Comparison of ENCODE assay signal across 10 cellular contexts in the genomic region with DNA sequence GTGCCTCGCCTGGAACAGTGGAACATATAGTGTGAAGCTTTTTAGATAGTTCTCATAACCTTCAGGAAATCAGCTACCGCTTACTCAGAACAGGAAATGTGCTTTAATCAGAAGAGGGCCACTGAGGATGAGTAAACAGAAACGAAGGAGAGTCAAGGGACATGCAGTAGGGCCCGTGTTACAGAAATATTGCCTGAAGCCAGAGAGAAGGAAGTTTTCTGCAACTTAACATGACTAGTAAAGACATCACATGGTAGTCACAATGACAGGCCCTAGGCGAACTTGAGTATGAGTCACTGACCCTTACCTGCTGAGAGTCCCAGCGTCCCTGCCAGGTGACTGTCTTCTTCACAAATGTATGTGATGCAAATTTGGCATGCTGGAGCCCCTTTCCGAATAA. TPM values are rescaled to one million over a fixed set of nuclear protein-coding genes. Genes with fewer than 3 reads are reported as not detected.
DNase-seq lines count a peak whose midpoint lies in the region; ATAC-seq and TF ChIP-seq lines count a peak whose summit lies in the region.
"Had no signal": no experiment of that assay in that cellular context is flagged by ENCODE, and none has a peak within 500 bp of the region (broad histone marks: within the 10 kb centered on the region; RNA-seq: fewer than 3 reads in every experiment).

No MANE protein-coding gene starts in this region.

- no TSS peak for BruUV-seq in PC-3 (replicated peaks; lab: Mats Ljungman, UMichigan)
- BruUV-seq in mammary epithelial cell (replicated peaks; lab: Mats Ljungman, UMichigan): no TSS peak

- no peaks in the 10 kb centered on the region for H3K27me3 Mint-ChIP-seq in activated CD4-positive, alpha-beta T cell treated with anti-CD3 and anti-CD28 coated beads for 36 hours
- no peaks in the 10 kb centered on the region for H3K27me3 Mint-ChIP-seq in natural killer cell treated with Interleukin-12 subunit alpha and Interleukin-12 subunit beta and Interleukin-15 and Interleukin-18, amount 100 ng/mL, for 72 hours

- H3K27ac ChIP-seq in PC-3 (ENCODE audit: low read length) (peak overlapping the region; percentile 48), mammary epithelial cell (ENCODE audit: insufficient read depth, low read depth, low read length) (no peak overlapping the region)

- dilution Hi-C loops in mammary epithelial cell (cut with HindIII; ENCODE audit: low sequenced_read_pairs): no loop called here

- H3K4me1 ChIP-seq in PC-3 (ENCODE audit: insufficient read depth, low read length): peaks cover 11% of the 10 kb centered on the region
- H3K4me1 ChIP-seq in mammary epithelial cell (ENCODE audit: insufficient read depth, low read length): peaks cover 3% of the 10 kb centered on the region

- H3K36me3 ChIP-seq in PC-3 (ENCODE audit: low read depth, low read length) (no peaks in the 10 kb centered on the region), mammary epithelial cell (ENCODE audit: insufficient read depth, low read length) (no peaks in the 10 kb centered on the region)

- no peak overlapping the region for H3K4me3 ChIP-seq in PC-3 (ENCODE audit: low read length)
- H3K4me3 ChIP-seq in mammary epithelial cell (replicated peaks in 1 of 3; ENCODE audit: insufficient read depth in 1 of 3, low read depth in 2 of 3, low read length in 3 of 3): no peak overlapping the region

- H3K27ac Mint-ChIP-seq in activated CD4-positive, alpha-beta T cell treated with anti-CD3 and anti-CD28 coated beads for 36 hours: peak overlapping the region; percentile 72
- peak overlapping the region; percentile 53 to 60 for H3K27ac Mint-ChIP-seq in natural killer cell treated with Interleukin-12 subunit alpha and Interleukin-12 subunit beta and Interleukin-15 and Interleukin-18, amount 100 ng/mL, for 72 hours

- DNase-seq in activated CD4-positive, alpha-beta T cell treated with anti-CD3 and anti-CD28 coated beads for 36 hours: peak; percentile 32
- no peak for DNase-seq in activated CD4-positive, alpha-beta T cell treated with anti-CD3 and anti-CD28 coated beads for 48 hours
- DNase-seq in PC-3: peak; percentile 80
- DNase-seq in mammary epithelial cell: peak; percentile 55
- DNase-seq in natural killer cell treated with Interleukin-12 subunit alpha and Interleukin-12 subunit beta and Interleukin-15 and Interleukin-18, amount 100 ng/mL, for 72 hours (ENCODE audit: low spot score): no peak
- no peak for DNase-seq in left lobe of liver (ENCODE audit: low spot score)
- DNase-seq in NCI-H146 treated with DMSO at 0.1 percent for 48 hours (lab: John Stamatoyannopoulos, UW; ENCODE audit: unreplicated experiment): no peak
- DNase-seq: foreskin melanocyte, Right ventricle myocardium superior had no signal

- intact Hi-C loops in activated CD4-positive, alpha-beta T cell treated with anti-CD3 and anti-CD28 coated beads for 36 hours (cut with DNase I, micrococcal nuclease): no loop called here
- intact Hi-C loops in PC-3 (cut with micrococcal nuclease) (no loop called here), mammary epithelial cell (cut with micrococcal nuclease) (no loop called here)

- no peak overlapping the region for H3K4me3 Mint-ChIP-seq in activated CD4-positive, alpha-beta T cell treated with anti-CD3 and anti-CD28 coated beads for 36 hours
- peak overlapping the region; percentile 63 for H3K4me3 Mint-ChIP-seq in natural killer cell treated with Interleukin-12 subunit alpha and Interleukin-12 subunit beta and Interleukin-15 and Interleukin-18, amount 100 ng/mL, for 72 hours

- ATAC-seq in activated CD4-positive, alpha-beta T cell treated with anti-CD3 and anti-CD28 coated beads for 36 hours: peak; percentile 93
- ATAC-seq in PC-3: peak; percentile 68
- ATAC-seq in natural killer cell treated with Interleukin-12 subunit alpha and Interleukin-12 subunit beta and Interleukin-15 and Interleukin-18, amount 100 ng/mL, for 72 hours: peak; percentile 59 to 76
- ATAC-seq in left lobe of liver: no peak
- ATAC-seq in HG03045 (IDR thresholded peaks at IDR 0.05; ENCODE audit: unreplicated experiment): no peak

- H3K4me2 ChIP-seq in PC-3 (ENCODE audit: low read length) (peak overlapping the region; percentile 12; the same call in 1 of the 2 replicates), mammary epithelial cell (ENCODE audit: insufficient read depth, low read depth, low read length) (no peak overlapping the region)

- POLR2A ChIA-PET in activated CD4-positive, alpha-beta T cell treated with anti-CD3 and anti-CD28 coated beads for 36 hours (lab: Charles Lee): no interaction called here
- POLR2A ChIA-PET in PC-3 (lab: Charles Lee; ENCODE audit: unreplicated experiment): no interaction called here

- H2AFZ ChIP-seq in PC-3 (ENCODE audit: low read length) (no peak overlapping the region), mammary epithelial cell (ENCODE audit: low read depth, low read length) (no peak overlapping the region)

- TF ChIP-seq CTCF in PC-3 (conservative IDR thresholded peaks at IDR 0.05; ENCODE audit: low read depth, low read length) (no peak), mammary epithelial cell (conservative IDR thresholded peaks at IDR 0.05 in 1 of 2, IDR thresholded peaks at IDR 0.05 in 1 of 2; ENCODE audit: extremely low read depth in 1 of 2, insufficient read depth in 1 of 2, low read depth in 1 of 2, low read length in 2 of 2) (no peak)

- CTCF ChIA-PET in activated CD4-positive, alpha-beta T cell treated with anti-CD3 and anti-CD28 coated beads for 36 hours (lab: Charles Lee): no interaction called here
- CTCF ChIA-PET in PC-3 (lab: Charles Lee): no interaction called here
- CTCF ChIA-PET in mammary epithelial cell (lab: Charles Lee; ENCODE audit: low non-redundant PET): no interaction called here

- no peaks in the 10 kb centered on the region for H3K36me3 Mint-ChIP-seq in activated CD4-positive, alpha-beta T cell treated with anti-CD3 and anti-CD28 coated beads for 36 hours (ENCODE audit: low read depth)
- no peaks in the 10 kb centered on the region for H3K36me3 Mint-ChIP-seq in natural killer cell treated with Interleukin-12 subunit alpha and Interleukin-12 subunit beta and Interleukin-15 and Interleukin-18, amount 100 ng/mL, for 72 hours

- 57% methylated on average over 7 of the region's 7 CpGs for WGBS in mammary epithelial cell (ENCODE audit: low coverage, missing lambda C conversion rate)

- no peaks in the 10 kb centered on the region for H3K79me2 ChIP-seq in PC-3 (ENCODE audit: low read length)
- no peaks in the 10 kb centered on the region for H3K79me2 ChIP-seq in mammary epithelial cell (ENCODE audit: insufficient read depth, low read length)

- H3K9me3 Mint-ChIP-seq in activated CD4-positive, alpha-beta T cell treated with anti-CD3 and anti-CD28 coated beads for 36 hours (ENCODE audit: low read depth): peaks cover 9% of the 10 kb centered on the region
- H3K9me3 Mint-ChIP-seq in natural killer cell treated with Interleukin-12 subunit alpha and Interleukin-12 subunit beta and Interleukin-15 and Interleukin-18, amount 100 ng/mL, for 72 hours: no peaks in the 10 kb centered on the region

- H3K9ac ChIP-seq in PC-3 (ENCODE audit: low read length) (no peak overlapping the region), mammary epithelial cell (ENCODE audit: insufficient read depth, low read length) (no peak overlapping the region)

- no peaks in the 10 kb centered on the region for H3K9me3 ChIP-seq in PC-3 (ENCODE audit: low read length)
- H3K9me3 ChIP-seq in mammary epithelial cell (replicated peaks; ENCODE audit: insufficient read depth, low read length): no peaks in the 10 kb centered on the region

- no peaks in the 10 kb centered on the region for H3K27me3 ChIP-seq in PC-3 (ENCODE audit: low read length)
- no peaks in the 10 kb centered on the region for H3K27me3 ChIP-seq in mammary epithelial cell (ENCODE audit: insufficient read depth, low read length)

- in situ Hi-C loops in mammary epithelial cell (cut with MboI; ENCODE audit: low sequenced_read_pairs in 2 of 2): no loop called here

- H3K9me2 ChIP-seq in PC-3 (replicated peaks; ENCODE audit: low read length): no peaks in the 10 kb centered on the region

- H4K20me1 ChIP-seq in PC-3 (ENCODE audit: low read length): no peaks in the 10 kb centered on the region
- no peaks in the 10 kb centered on the region for H4K20me1 ChIP-seq in mammary epithelial cell (ENCODE audit: insufficient read depth, low read length)

- H3F3A ChIP-seq in PC-3 (ENCODE audit: low read length, unreplicated experiment): no peaks in the 10 kb centered on the region

- peaks cover 32% of the 10 kb centered on the region for H3K4me1 Mint-ChIP-seq in activated CD4-positive, alpha-beta T cell treated with anti-CD3 and anti-CD28 coated beads for 36 hours
- peaks cover 16 to 29% of the 10 kb centered on the region in 2 donors for H3K4me1 Mint-ChIP-seq in natural killer cell treated with Interleukin-12 subunit alpha and Interleukin-12 subunit beta and Interleukin-15 and Interleukin-18, amount 100 ng/mL, for 72 hours (ENCODE audit: low read depth in 2 of 2)

RNA-seq across cellular contexts. Expression of gene CARD18, which starts 39.4 kb away (rescaled TPM):
- not detected for total RNA-seq in activated CD4-positive, alpha-beta T cell treated with anti-CD3 and anti-CD28 coated beads for 36 hours
- total RNA-seq in PC-3 (2014; rRNA removed): not detected in 2 replicates
- 1 to 10 TPM; 1.4 to 3.5 TPM for total RNA-seq in mammary epithelial cell
- 3.4 TPM for polyA plus RNA-seq in mammary epithelial cell
- polyA minus RNA-seq in mammary epithelial cell: not detected
- not detected for total RNA-seq in natural killer cell treated with Interleukin-12 subunit alpha and Interleukin-12 subunit beta and Interleukin-15 and Interleukin-18, amount 100 ng/mL, for 72 hours
- not detected for total RNA-seq in left lobe of liver

RNA-seq across cellular contexts. Expression of gene CARD16, which starts 55.1 kb away (rescaled TPM):
- 10 to 100 TPM; 11.6 to 13.9 TPM for total RNA-seq in activated CD4-positive, alpha-beta T cell treated with anti-CD3 and anti-CD28 coated beads for 36 hours
- total RNA-seq in PC-3 (2014; rRNA removed) (not detected in 2 replicates), mammary epithelial cell (1 to 10 TPM; 2.2 to 5.8 TPM), left lobe of liver (3.9 TPM)
- 9.0 TPM for polyA plus RNA-seq in mammary epithelial cell
- not detected for polyA minus RNA-seq in mammary epithelial cell
- total RNA-seq in natural killer cell treated with Interleukin-12 subunit alpha and Interleukin-12 subunit beta and Interleukin-15 and Interleukin-18, amount 100 ng/mL, for 72 hours: 10 to 100 TPM; 17.1 to 58.3 TPM

Comparison
In these comparisons a context has a peak if more than half of its experiments do, and no peak if none do; other contexts are left out.
1. DNase-seq: peak in activated CD4-positive, alpha-beta T cell treated with anti-CD3 and anti-CD28 coated beads for 36 hours (single experiment), PC-3 (single experiment) and mammary epithelial cell (single experiment); none in activated CD4-positive, alpha-beta T cell treated with anti-CD3 and anti-CD28 coated beads for 48 hours (single experiment), natural killer cell treated with Interleukin-12 subunit alpha and Interleukin-12 subunit beta and Interleukin-15 and Interleukin-18, amount 100 ng/mL, for 72 hours (single experiment), left lobe of liver (single experiment) and NCI-H146 treated with DMSO at 0.1 percent for 48 hours (single experiment).
2. ATAC-seq: peak in activated CD4-positive, alpha-beta T cell treated with anti-CD3 and anti-CD28 coated beads for 36 hours (single experiment), PC-3 (single experiment) and natural killer cell treated with Interleukin-12 subunit alpha and Interleukin-12 subunit beta and Interleukin-15 and Interleukin-18, amount 100 ng/mL, for 72 hours (2 of 2); none in left lobe of liver (single experiment) and HG03045 (single experiment).